14 cellular contexts compared by ENCODE assay signal in the genomic region with DNA sequence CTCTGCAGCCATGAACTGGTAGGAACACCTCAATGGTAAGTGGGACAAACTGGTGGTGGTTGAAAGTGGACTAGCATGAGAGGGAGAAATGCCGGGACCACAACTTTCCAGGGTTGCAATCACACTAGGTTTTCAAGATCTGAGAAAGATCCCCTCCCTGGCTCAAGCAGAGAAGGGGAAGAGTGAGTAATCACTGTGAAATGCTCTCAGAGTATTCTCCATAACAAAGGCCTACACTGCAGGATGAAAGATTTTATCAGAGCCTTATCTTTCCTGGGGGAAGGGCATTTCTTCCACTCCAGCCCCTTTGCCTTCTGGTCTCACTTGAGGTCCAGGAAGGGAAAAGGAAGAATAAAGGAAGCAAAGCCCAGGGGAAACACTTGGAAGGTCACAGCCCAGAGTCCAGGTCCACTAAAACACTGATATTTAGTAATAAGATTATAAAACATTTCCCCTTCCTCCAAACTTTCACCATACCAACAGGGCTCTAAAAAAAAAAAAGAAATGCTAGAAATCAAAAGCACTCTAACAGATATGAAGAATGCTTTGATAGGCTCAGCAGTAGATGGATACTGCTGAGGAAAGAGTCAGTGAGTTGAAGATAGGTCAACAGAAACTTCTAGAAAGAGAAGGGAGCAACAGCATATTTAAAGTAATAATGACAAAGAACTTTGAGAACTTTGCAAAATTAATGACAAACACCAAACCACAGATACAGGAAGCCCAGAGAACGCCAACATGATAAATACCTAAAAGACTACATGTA.
DNase-seq lines count a peak whose midpoint lies in the region; FAIRE-seq and TF ChIP-seq lines count a peak whose summit lies in the region.
"Had no signal": no experiment of that assay in that cellular context is flagged by ENCODE, and none has a peak within 500 bp of the region (broad histone marks: within the 10 kb centered on the region; RNA-seq: fewer than 3 reads in every experiment).

No MANE protein-coding gene starts in this region.

- no peak overlapping the region for H3K4me3 ChIP-seq in AG04450 (ENCODE audit: low read depth, low read length)
- H3K4me3 ChIP-seq in bronchial epithelial cell (ENCODE audit: low read depth, low read length), result no peak overlapping the region
- H3K4me3 ChIP-seq in keratinocyte (ENCODE audit: control insufficient read depth in 2 of 3, extremely low read depth in 1 of 3, insufficient read depth in 2 of 3, low read depth in 1 of 3, low read length in 3 of 3), result peak overlapping the region in 1 of 3 experiments; percentile 48
- H3K4me3 ChIP-seq in lower leg skin (ENCODE audit: low read depth, poor library complexity, severe bottlenecking), result no peak overlapping the region
- H3K4me3 ChIP-seq: GM12878 had no signal

- H3K79me2 ChIP-seq in keratinocyte (ENCODE audit: control insufficient read depth, insufficient read depth, low read length), result peaks cover 2% of the 10 kb centered on the region

- H2AFZ ChIP-seq in keratinocyte (ENCODE audit: control insufficient read depth, low read length), result peak overlapping the region; percentile 51

- intact Hi-C loops in lower leg skin (cut with DNase I; ENCODE audit: low total_unique reads), result no loop called here

- H3K9me3 ChIP-seq in AG04450 (ENCODE audit: control insufficient read depth, insufficient read depth, low read length), result no peaks in the 10 kb centered on the region
- H3K9me3 ChIP-seq in keratinocyte (ENCODE audit: control insufficient read depth, low read depth, low read length), result no peaks in the 10 kb centered on the region

- H3K4me2 ChIP-seq in keratinocyte (ENCODE audit: control insufficient read depth, extremely low read depth, insufficient read depth, low read depth, low read length), result peak overlapping the region; percentile 89

- DNase-seq in AG04450 (ENCODE audit: low read depth, low spot score) (peak; percentile 20), HTR-8/SVneo (ENCODE audit: insufficient read length, low spot score) (peak; percentile 37), bronchial epithelial cell (ENCODE audit: low read depth) (peak; percentile 52), keratinocyte (ENCODE audit: low read depth, low spot score) (no peak), GM12892 (ENCODE audit: insufficient read length) (no peak), NCI-H2029 (lab: John Stamatoyannopoulos, UW) (no peak), lower leg skin (ENCODE audit: low spot score in 2 of 2) (no peak), D341Med (ENCODE audit: low spot score) (no peak)
- DNase-seq: NCI-H345; stimulated activated CD4-positive, alpha-beta T cell treated with anti-CD3 and anti-CD28 coated beads, Interleukin-12 subunit alpha, Interleukin-12 subunit beta, amount 100 ng/mL, for 4 hours; stimulated activated naive CD8-positive, alpha-beta T cell treated with anti-CD3 and anti-CD28 coated beads, Interleukin-15, Interleukin-2, amounts not matched to agents 100 U/mL and 50 U/mL, for 24 hours had no signal

- POLR2A ChIA-PET in AG04450 (lab: Yijun Ruan, JAX), result no interaction called here

- TF ChIP-seq POLR2A in GM12892 (IDR thresholded peaks at IDR 0.05; ENCODE audit: low read depth, low read length), result no peak
- no peak for TF ChIP-seq POLR2A in lower leg skin (IDR thresholded peaks at IDR 0.05)

- no peaks in the 10 kb centered on the region for H3K9me1 ChIP-seq in keratinocyte (ENCODE audit: control insufficient read depth, extremely low read depth, insufficient read depth, low read length)

- H3K36me3 ChIP-seq in bronchial epithelial cell (ENCODE audit: control insufficient read depth, insufficient read depth, low read length) (no peaks in the 10 kb centered on the region), keratinocyte (ENCODE audit: control insufficient read depth in 2 of 2, extremely low read depth in 1 of 2, insufficient read depth in 2 of 2, low read length in 2 of 2) (no peaks in the 10 kb centered on the region)

- no peak overlapping the region for H3K9ac ChIP-seq in keratinocyte (ENCODE audit: control insufficient read depth, extremely low read depth, insufficient read depth, low read length)

- CTCF ChIA-PET in AG04450 (lab: Charles Lee), result no interaction called here

- dilution Hi-C loops in keratinocyte (cut with MboI; ENCODE audit: extremely low pct_ligation_motif_present, low sequenced_read_pairs), result no loop called here

- H3K27me3 ChIP-seq in AG04450 (ENCODE audit: control insufficient read depth, insufficient read depth, low read length), result no peaks in the 10 kb centered on the region
- H3K27me3 ChIP-seq in bronchial epithelial cell (ENCODE audit: control insufficient read depth, insufficient read depth, low read length), result no peaks in the 10 kb centered on the region
- no peaks in the 10 kb centered on the region for H3K27me3 ChIP-seq in keratinocyte (ENCODE audit: control insufficient read depth, extremely low read depth, insufficient read depth, low read length)

- H3K27ac ChIP-seq in AG04450 (ENCODE audit: low read depth, low read length) (peak overlapping the region; percentile 67), keratinocyte (ENCODE audit: control insufficient read depth, insufficient read depth, low read length) (peak overlapping the region; percentile 47)
- H3K27ac ChIP-seq: HL-60 had no signal

- FAIRE-seq in HTR-8/SVneo (lab: Jason Lieb, UNC), result no peak
- peak; percentile 86 for FAIRE-seq in bronchial epithelial cell (lab: Jason Lieb, UNC)
- peak; percentile 87 for FAIRE-seq in keratinocyte (lab: Jason Lieb, UNC)
- no peak for FAIRE-seq in GM12892 (lab: Jason Lieb, UNC)
- FAIRE-seq: colon, GM12878 had no signal

- 85 to 87% methylated on average over 2 of the region's 2 CpGs for WGBS in lower leg skin, 2 donors

- TF ChIP-seq CTCF in AG04450 (IDR thresholded peaks at IDR 0.05; ENCODE audit: low read depth, low read length) (no peak), bronchial epithelial cell (IDR thresholded peaks at IDR 0.05; ENCODE audit: insufficient read depth, low read length, severe bottlenecking) (no peak), keratinocyte (optimal IDR thresholded peaks at IDR 0.05 in 1 of 3, IDR thresholded peaks at IDR 0.05 in 1 of 3, conservative IDR thresholded peaks at IDR 0.05 in 1 of 3; ENCODE audit: extremely low read depth in 1 of 3, insufficient read depth in 2 of 3, low read length in 3 of 3) (no peak), lower leg skin (IDR thresholded peaks at IDR 0.05) (no peak)

- peaks cover 16% of the 10 kb centered on the region for H3K4me1 ChIP-seq in keratinocyte (ENCODE audit: control insufficient read depth, extremely low read depth, insufficient read depth, low read length)

- H4K20me1 ChIP-seq in keratinocyte (ENCODE audit: control insufficient read depth, extremely low read depth, insufficient read depth, low read length), result no peaks in the 10 kb centered on the region

Comparison
In these comparisons a context has a peak if more than half of its experiments do, and no peak if none do; other contexts are left out.
1. DNase-seq: peak in AG04450 (single experiment), HTR-8/SVneo (single experiment) and bronchial epithelial cell (single experiment); none in keratinocyte (single experiment), GM12892 (single experiment), NCI-H2029 (single experiment), lower leg skin (0 of 2) and D341Med (single experiment).